10 cellular contexts compared by ENCODE assay signal in genomic region chr9:127422787-127423186, GRCh38. TPM values are rescaled to one million over a fixed set of nuclear protein-coding genes. Genes with fewer than 3 reads are reported as not detected.
DNase-seq lines count a peak whose midpoint lies in the region; ATAC-seq, FAIRE-seq and TF ChIP-seq lines count a peak whose summit lies in the region.
"Had no signal": no experiment of that assay in that cellular context is flagged by ENCODE, and none has a peak within 500 bp of the region (broad histone marks: within the 10 kb centered on the region; RNA-seq: fewer than 3 reads in every experiment).

No MANE protein-coding gene starts in this region.

- peak overlapping the region; percentile 83 for H3K56ac ChIP-seq in mesendoderm (ENCODE audit: low read length)

- H3K4me2 ChIP-seq in GM12878 (ENCODE audit: control insufficient read depth, insufficient read depth) = peak overlapping the region; percentile 92
- H3K4me2 ChIP-seq in mesendoderm (ENCODE audit: low read length) = peak overlapping the region; percentile 69

- H3K36me3 ChIP-seq in heart right ventricle (peaks cover 0 to 13% (median 0%) of the 10 kb centered on the region in 9 donors), GM12878 (ENCODE audit: control insufficient read depth in 2 of 2, insufficient read depth in 2 of 2, low read length in 1 of 2) (no peaks in the 10 kb centered on the region), mesendoderm (ENCODE audit: control insufficient read depth, insufficient read depth, low read length) (no peaks in the 10 kb centered on the region), urinary bladder (ENCODE audit: insufficient read depth) (no peaks in the 10 kb centered on the region)

- POLR2A ChIA-PET in GM12878 (lab: Charles Lee) = interaction anchor here (1.2 to 2.8 kb wide), 2 partner anchors 26 to 28 kb away, joined by 5 to 26 read pairs; partner anchors contain the start of genes LRSAM1, RPL12 and SLC2A8

- no peak overlapping the region for H2BK15ac ChIP-seq in mesendoderm (replicated peaks; ENCODE audit: low read depth)

- TF ChIP-seq CTCF in heart right ventricle (IDR thresholded peaks at IDR 0.05) = no peak
- TF ChIP-seq CTCF in GM12878 (IDR thresholded peaks at IDR 0.05 in 2 of 3, conservative IDR thresholded peaks at IDR 0.05 in 1 of 3; ENCODE audit: control insufficient read depth in 2 of 3, extremely low read depth in 1 of 3, insufficient read depth in 1 of 3, low read depth in 3 of 3, low read length in 3 of 3) = no peak

- no peak overlapping the region for H3K23ac ChIP-seq in mesendoderm (ENCODE audit: low read length)

- H3K9me3 ChIP-seq in heart right ventricle = no peaks in the 10 kb centered on the region
- H3K9me3 ChIP-seq in GM12878 (replicated peaks; ENCODE audit: control insufficient read depth, insufficient read depth, low read length) = no peaks in the 10 kb centered on the region

- peaks cover 13 to 55% (median 36%) of the 10 kb centered on the region in 9 donors for H3K4me1 ChIP-seq in heart right ventricle
- H3K4me1 ChIP-seq in GM12878 (ENCODE audit: control insufficient read depth, insufficient read depth, low read length) = peaks cover 13% of the 10 kb centered on the region
- H3K4me1 ChIP-seq in mesendoderm (ENCODE audit: control insufficient read depth, low read depth, low read length) = peaks cover 7% of the 10 kb centered on the region
- H3K4me1 ChIP-seq in urinary bladder (ENCODE audit: insufficient read depth) = no peaks in the 10 kb centered on the region

- no TSS peak for BruUV-seq in GM12878 (replicated peaks; lab: Mats Ljungman, UMichigan)

- DNase-seq in heart right ventricle (no peak), Right ventricle myocardium superior (no peak), GM12878 (ENCODE audit: low read depth, low spot score) (no peak), mesendoderm (no peak), cerebellar cortex (ENCODE audit: low spot score) (no peak)
- no peak for DNase-seq in central memory CD4-positive, alpha-beta T cell
- DNase-seq: NCI-H526 had no signal

- H3K27ac ChIP-seq in heart right ventricle = peak overlapping the region in 3 of 10 donors; percentile 87 to 94 (median 91)
- peak overlapping the region; percentile 88; the same call in 1 of the 2 replicates for H3K27ac ChIP-seq in GM12878 (ENCODE audit: control insufficient read depth, insufficient read depth)
- H3K27ac ChIP-seq in mesendoderm (ENCODE audit: low read depth, low read length) = no peak overlapping the region
- H3K27ac ChIP-seq in urinary bladder (ENCODE audit: low read depth) = peak overlapping the region; percentile 77

- FAIRE-seq in GM12878 (lab: Jason Lieb, UNC) = no peak
- FAIRE-seq: bronchial epithelial cell had no signal

- no peak for TF ChIP-seq RAD21 in GM12878 (IDR thresholded peaks at IDR 0.05; ENCODE audit: insufficient read depth, low read depth, low read length)

- CTCF ChIA-PET in GM12878 (lab: Yijun Ruan, JAX) = interaction anchor here (0.8 to 1.9 kb wide), 7 partner anchors 24 to 311 kb away, joined by 3 to 6 read pairs (median 4); partner anchors contain the start of genes LRSAM1, RPL12 and SLC2A8

- no peak overlapping the region for H3K4ac ChIP-seq in mesendoderm (ENCODE audit: low read depth, low read length)

- H3K27me3 ChIP-seq in heart right ventricle = no peaks in the 10 kb centered on the region
- H3K27me3 ChIP-seq in GM12878 (replicated peaks in 1 of 2; ENCODE audit: control insufficient read depth in 2 of 2, insufficient read depth in 2 of 2, low read length in 1 of 2) = no peaks in the 10 kb centered on the region
- no peaks in the 10 kb centered on the region for H3K27me3 ChIP-seq in mesendoderm (ENCODE audit: insufficient read depth, low read length, poor library complexity)

- H4K5ac ChIP-seq in mesendoderm (ENCODE audit: low read length) = no peak overlapping the region

- SMC1A ChIA-PET in GM12878 (lab: Charles Lee; ENCODE audit: uncharacterized antibody, unreplicated experiment) = interaction anchor here (0.7 to 2.0 kb wide), 5 partner anchors 26 to 482 kb away, joined by 3 to 7 read pairs (median 4); partner anchors contain the start of gene SLC2A8

- H2AFZ ChIP-seq in GM12878 (ENCODE audit: control insufficient read depth, low read depth, low read length) = no peak overlapping the region; the same call in 1 of the 2 replicates

- ATAC-seq in heart right ventricle = no peak
- ATAC-seq in Right ventricle myocardium superior (ENCODE audit: poor library complexity) = no peak
- no peak for ATAC-seq in GM12878
- ATAC-seq in GM19035 (IDR thresholded peaks at IDR 0.05; ENCODE audit: unreplicated experiment) = no peak

- RAD21 ChIA-PET in GM12878 (lab: Charles Lee; ENCODE audit: unreplicated experiment) = interaction anchor here (1.2 kb wide), 1 partner anchor 26 kb away, joined by 3 read pairs; no protein-coding TSS in a partner anchor

- TF ChIP-seq EP300 in GM12878 (IDR thresholded peaks at IDR 0.05; ENCODE audit: borderline replicate concordance in 1 of 2, control insufficient read depth in 1 of 2, low read depth in 2 of 2, low read length in 2 of 2) = no peak

- H3K79me1 ChIP-seq in mesendoderm (ENCODE audit: low read length) = peaks cover 9% of the 10 kb centered on the region

- in situ Hi-C loops in GM12878 (cut with MboI) = no loop called here

- intact Hi-C loops in heart right ventricle (cut with DNase I) = loop anchor here in 2 of 10 donors (10.0 kb wide), 1 partner anchor 198 kb away; no protein-coding TSS in a partner anchor
- intact Hi-C loops in Right ventricle myocardium superior (cut with DNase I) = no loop called here
- intact Hi-C loops in GM12878 (cut with micrococcal nuclease; ENCODE audit: unreplicated experiment) = loop anchor here (5.0 to 10.0 kb wide), 2 partner anchors 110 to 478 kb away; no protein-coding TSS in a partner anchor

- H3K4me3 ChIP-seq in heart right ventricle (peak overlapping the region in 9 of 10 donors; percentile 67 to 100 (median 84)), GM12878 (peak overlapping the region; percentile 90), mesendoderm (ENCODE audit: low read length) (no peak overlapping the region), urinary bladder (ENCODE audit: low read depth, low read length) (peak overlapping the region; percentile 81)

- H3K18ac ChIP-seq in mesendoderm (ENCODE audit: low read length) = no peak overlapping the region

- no peak overlapping the region for H2AK5ac ChIP-seq in mesendoderm (ENCODE audit: low read length)

- no peak for TF ChIP-seq POLR2A in GM12878 (IDR thresholded peaks at IDR 0.05; ENCODE audit: low read depth, low read length)

- H3K79me2 ChIP-seq in GM12878 (ENCODE audit: control insufficient read depth, insufficient read depth, low read length) (peaks cover 44% of the 10 kb centered on the region), mesendoderm (ENCODE audit: control insufficient read depth, insufficient read depth, low read length) (peaks cover 6% of the 10 kb centered on the region)

- H4K8ac ChIP-seq in mesendoderm (ENCODE audit: low read depth, low read length) = no peak overlapping the region

- no peak overlapping the region for H2BK120ac ChIP-seq in mesendoderm (ENCODE audit: low read depth, low read length)

- H2BK5ac ChIP-seq in mesendoderm (ENCODE audit: low read length) = no peak overlapping the region

- WGBS in heart right ventricle, 2 donors = 47 to 50% methylated on average over 6 of the region's 6 CpGs
- WGBS in GM12878 (ENCODE audit: insufficient coverage, insufficient replicate concordance, low lambda C conversion rate, missing lambda C conversion rate) = 93% methylated on average over 6 of the region's 6 CpGs
- WGBS in mesendoderm (ENCODE audit: extremely low coverage, insufficient coverage, low lambda C conversion rate) = no CpG with 5 or more reads among the region's 6 CpGs
- WGBS in urinary bladder = 25% methylated on average over 6 of the region's 6 CpGs

- H3K9ac ChIP-seq in GM12878 (ENCODE audit: control insufficient read depth, insufficient read depth, low read length) = peak overlapping the region; percentile 99
- H3K9ac ChIP-seq in mesendoderm (ENCODE audit: low read length) = peak overlapping the region; percentile 78

- no peaks in the 10 kb centered on the region for H4K20me1 ChIP-seq in GM12878 (ENCODE audit: control insufficient read depth, insufficient read depth)

RNA-seq across cellular contexts. Expression of gene ZNF79, which starts 1.4 kb away (rescaled TPM):
- total RNA-seq in heart right ventricle (1 to 10 TPM; 4.4 to 8.3 (median 6.4) TPM), Right ventricle myocardium superior (5.8 TPM), GM12878 (2014; rRNA removed) (11.2 and 14.1 TPM in 2 replicates), GM12878 (2014; rRNA removed; fragmentation: Illumina TruSeq; extraction: Trizol) (9.8 and 11.1 TPM in 2 replicates), GM12878 (2021) (10.2 and 12.4 TPM in 2 replicates), urinary bladder (10.7 TPM)
- polyA plus RNA-seq in heart right ventricle (1 to 10 TPM; 2.1 to 4.5 TPM), GM12878 (2011; rRNA removed) (9.9 and 12.2 TPM in 2 replicates), GM12878 (2014; fragmentation: Illumina TruSeq; extraction: Trizol) (9.5 and 11.9 TPM in 2 replicates), GM12878 (2014; fragmentation: Nextera tagmentation; extraction: Ambion mirVana) (1 to 10 TPM; 1.8 to 2.0 TPM), GM12878 (2014; rRNA removed) (8.7 and 9.3 TPM in 2 replicates), GM12878 (2016; fragmentation: Nextera tagmentation; extraction: Ambion mirVana) (10 to 100 TPM; 12.9 to 14.0 TPM), urinary bladder (6.7 TPM)
- 19.1 and 19.8 TPM in 2 replicates for total RNA-seq in GM12878 (2013; cell fraction: nucleolus; rRNA removed)
- 3.7 TPM for polyA plus RNA-seq in GM12878 (2011; ENCODE audit: low read depth)
- 12.5 and 12.8 TPM in 2 replicates for polyA plus RNA-seq in GM12878 (2011; cell fraction: cytosol; rRNA removed)
- 16.2 and 16.3 TPM in 2 replicates for polyA plus RNA-seq in GM12878 (2011; cell fraction: nucleus; rRNA removed)
- polyA plus RNA-seq in GM12878 (2012) = 4.7 and 6.1 TPM in 2 replicates
- 23.2 and 26.5 TPM in 2 replicates for polyA minus RNA-seq in GM12878 (2011; rRNA and poly(A)+ RNA removed)
- polyA minus RNA-seq in GM12878 (2011; cell fraction: cytosol; rRNA and poly(A)+ RNA removed) = 4.4 and 6.8 TPM in 2 replicates
- polyA minus RNA-seq in GM12878 (2011; cell fraction: nucleus; rRNA and poly(A)+ RNA removed) = 7.5 and 11.7 TPM in 2 replicates
- 1.9 TPM for polyA plus RNA-seq in mesendoderm (2013, experiment 1 of 2)
- 1.8 TPM for polyA plus RNA-seq in mesendoderm (2013, experiment 2 of 2)

RNA-seq across cellular contexts. Expression of gene SLC2A8, which starts 25.8 kb away (rescaled TPM):
- total RNA-seq in heart right ventricle (10 to 100 TPM; 10.0 to 26.7 (median 13.1) TPM), Right ventricle myocardium superior (16.6 TPM), GM12878 (2014; rRNA removed) (11.4 and 17.5 TPM in 2 replicates), GM12878 (2014; rRNA removed; fragmentation: Illumina TruSeq; extraction: Trizol) (4.6 and 4.7 TPM in 2 replicates), GM12878 (2021) (13.3 and 13.7 TPM in 2 replicates), urinary bladder (20.8 TPM)
- polyA plus RNA-seq in heart right ventricle (10 to 100 TPM; 18.9 to 21.7 TPM), GM12878 (2011; rRNA removed) (2.9 and 6.3 TPM in 2 replicates), GM12878 (2014; fragmentation: Illumina TruSeq; extraction: Trizol) (1.6 and 3.3 TPM in 2 replicates), GM12878 (2014; fragmentation: Nextera tagmentation; extraction: Ambion mirVana) (1 to 10 TPM in 1 of 2 experiments, under 1 TPM in 1; 0.31 to 1.4 TPM), GM12878 (2014; rRNA removed) (13.9 and 16.3 TPM in 2 replicates), GM12878 (2016; fragmentation: Nextera tagmentation; extraction: Ambion mirVana) (10 to 100 TPM; 16.8 to 22.7 TPM), urinary bladder (140 TPM)
- 11.3 and 13.6 TPM in 2 replicates for total RNA-seq in GM12878 (2013; cell fraction: nucleolus; rRNA removed)
- polyA plus RNA-seq in GM12878 (2011; ENCODE audit: low read depth) = 5.3 TPM
- 7.4 and 13.6 TPM in 2 replicates for polyA plus RNA-seq in GM12878 (2011; cell fraction: cytosol; rRNA removed)
- polyA plus RNA-seq in GM12878 (2011; cell fraction: nucleus; rRNA removed) = 24.0 and 30.3 TPM in 2 replicates
- polyA plus RNA-seq in GM12878 (2012) = 9.2 and 9.4 TPM in 2 replicates
- polyA minus RNA-seq in GM12878 (2011; rRNA and poly(A)+ RNA removed) = 5.9 and 12.9 TPM in 2 replicates
- polyA minus RNA-seq in GM12878 (2011; cell fraction: cytosol; rRNA and poly(A)+ RNA removed) = 7.0 and 9.9 TPM in 2 replicates
- 5.0 and 11.5 TPM in 2 replicates for polyA minus RNA-seq in GM12878 (2011; cell fraction: nucleus; rRNA and poly(A)+ RNA removed)
- polyA plus RNA-seq in mesendoderm (2013, experiment 1 of 2) = 10.7 TPM
- 10.9 TPM for polyA plus RNA-seq in mesendoderm (2013, experiment 2 of 2)

RNA-seq across cellular contexts. Expression of gene RPL12, which starts 28.4 kb away (rescaled TPM):
- total RNA-seq in heart right ventricle (100 to 1,000 TPM; 409 to 810 (median 499) TPM), Right ventricle myocardium superior (628 TPM), GM12878 (2014; rRNA removed) (2,340 and 2,418 TPM in 2 replicates), GM12878 (2014; rRNA removed; fragmentation: Illumina TruSeq; extraction: Trizol) (4,535 and 4,622 TPM in 2 replicates), GM12878 (2021) (2,052 and 2,163 TPM in 2 replicates), urinary bladder (973 TPM)
- polyA plus RNA-seq in heart right ventricle (1,000 to 10,000 TPM; 1,671 to 1,920 TPM), GM12878 (2011; rRNA removed) (2,640 and 2,932 TPM in 2 replicates), GM12878 (2014; fragmentation: Illumina TruSeq; extraction: Trizol) (4,925 and 5,544 TPM in 2 replicates), GM12878 (2014; fragmentation: Nextera tagmentation; extraction: Ambion mirVana) (1,000 to 10,000 TPM; 3,077 to 3,412 TPM), GM12878 (2014; rRNA removed) (3,446 and 3,776 TPM in 2 replicates), GM12878 (2016; fragmentation: Nextera tagmentation; extraction: Ambion mirVana) (1,000 to 10,000 TPM in 1 of 2 experiments, 100 to 1,000 TPM in 1; 961 to 1,005 TPM), urinary bladder (3,354 TPM)
- 532 and 580 TPM in 2 replicates for total RNA-seq in GM12878 (2013; cell fraction: nucleolus; rRNA removed)
- polyA plus RNA-seq in GM12878 (2011; ENCODE audit: low read depth) = 4,165 TPM
- polyA plus RNA-seq in GM12878 (2011; cell fraction: cytosol; rRNA removed) = 2,904 and 3,567 TPM in 2 replicates
- 879 and 937 TPM in 2 replicates for polyA plus RNA-seq in GM12878 (2011; cell fraction: nucleus; rRNA removed)
- polyA plus RNA-seq in GM12878 (2012) = 3,068 and 4,412 TPM in 2 replicates
- polyA minus RNA-seq in GM12878 (2011; rRNA and poly(A)+ RNA removed) = 712 and 1,069 TPM in 2 replicates
- polyA minus RNA-seq in GM12878 (2011; cell fraction: cytosol; rRNA and poly(A)+ RNA removed) = 520 and 541 TPM in 2 replicates
- 259 and 431 TPM in 2 replicates for polyA minus RNA-seq in GM12878 (2011; cell fraction: nucleus; rRNA and poly(A)+ RNA removed)
- polyA plus RNA-seq in mesendoderm (2013, experiment 1 of 2) = 3,187 TPM
- polyA plus RNA-seq in mesendoderm (2013, experiment 2 of 2) = 3,242 TPM

RNA-seq across cellular contexts. Expression of gene LRSAM1, which starts 28.5 kb away (rescaled TPM):
- total RNA-seq in heart right ventricle (10 to 100 TPM; 24.9 to 49.6 (median 29.5) TPM), Right ventricle myocardium superior (52.1 TPM), GM12878 (2014; rRNA removed) (13.1 and 13.7 TPM in 2 replicates), GM12878 (2014; rRNA removed; fragmentation: Illumina TruSeq; extraction: Trizol) (5.8 and 5.9 TPM in 2 replicates), GM12878 (2021) (18.9 and 20.4 TPM in 2 replicates), urinary bladder (12.6 TPM)
- polyA plus RNA-seq in heart right ventricle (10 to 100 TPM; 21.2 to 59.9 TPM), GM12878 (2011; rRNA removed) (7.5 and 9.7 TPM in 2 replicates), GM12878 (2014; fragmentation: Illumina TruSeq; extraction: Trizol) (4.5 and 6.9 TPM in 2 replicates), GM12878 (2014; fragmentation: Nextera tagmentation; extraction: Ambion mirVana) (under 1 TPM; 0.14 to 0.53 TPM), GM12878 (2014; rRNA removed) (14.3 and 14.8 TPM in 2 replicates), GM12878 (2016; fragmentation: Nextera tagmentation; extraction: Ambion mirVana) (10 to 100 TPM; 18.4 to 23.4 TPM), urinary bladder (21.2 TPM)
- total RNA-seq in GM12878 (2013; cell fraction: nucleolus; rRNA removed) = 60.8 and 70.8 TPM in 2 replicates
- 6.8 TPM for polyA plus RNA-seq in GM12878 (2011; ENCODE audit: low read depth)
- 8.2 and 10.8 TPM in 2 replicates for polyA plus RNA-seq in GM12878 (2011; cell fraction: cytosol; rRNA removed)
- 44.3 and 44.5 TPM in 2 replicates for polyA plus RNA-seq in GM12878 (2011; cell fraction: nucleus; rRNA removed)
- 12.3 and 17.2 TPM in 2 replicates for polyA plus RNA-seq in GM12878 (2012)
- polyA minus RNA-seq in GM12878 (2011; rRNA and poly(A)+ RNA removed) = 7.3 and 16.4 TPM in 2 replicates
- polyA minus RNA-seq in GM12878 (2011; cell fraction: cytosol; rRNA and poly(A)+ RNA removed) = 3.2 and 6.8 TPM in 2 replicates
- 22.5 and 27.0 TPM in 2 replicates for polyA minus RNA-seq in GM12878 (2011; cell fraction: nucleus; rRNA and poly(A)+ RNA removed)
- 7.8 TPM for polyA plus RNA-seq in mesendoderm (2013, experiment 1 of 2)
- polyA plus RNA-seq in mesendoderm (2013, experiment 2 of 2) = 8.5 TPM
